In genomic region chr3:14130230-14130629, GRCh38 we compare ENCODE assay signal across 2 cellular contexts.
TF ChIP-seq lines count a peak whose summit lies in the region.

No MANE protein-coding gene starts in this region.

TF ChIP-seq in WTC11, 78 proteins besides CTCF, POLR2A, EP300 and RAD21:
- TF ChIP-seq NR1H2 (CRISPR knock-in tag; IDR thresholded peaks at IDR 0.05), result no peak
- 0 out of 2 replicates have a peak, but pooled peaks have one; percentile 23 for TF ChIP-seq ZNF121 (CRISPR knock-in tag; IDR thresholded peaks at IDR 0.05)

TF ChIP-seq in HepG2, 621 proteins besides CTCF, POLR2A, EP300 and RAD21:
- no peak for TF ChIP-seq ZBTB3 (CRISPR knock-in tag; IDR thresholded peaks at IDR 0.05; ENCODE audit: borderline replicate concordance, low read depth)
- peak; percentile 63 for TF ChIP-seq ZNF121 (CRISPR knock-in tag; IDR thresholded peaks at IDR 0.05)
TF ChIP-seq in HepG2: peak in this region for 1.
